ENCODE assay signal across 19 cellular contexts in the genomic region with DNA sequence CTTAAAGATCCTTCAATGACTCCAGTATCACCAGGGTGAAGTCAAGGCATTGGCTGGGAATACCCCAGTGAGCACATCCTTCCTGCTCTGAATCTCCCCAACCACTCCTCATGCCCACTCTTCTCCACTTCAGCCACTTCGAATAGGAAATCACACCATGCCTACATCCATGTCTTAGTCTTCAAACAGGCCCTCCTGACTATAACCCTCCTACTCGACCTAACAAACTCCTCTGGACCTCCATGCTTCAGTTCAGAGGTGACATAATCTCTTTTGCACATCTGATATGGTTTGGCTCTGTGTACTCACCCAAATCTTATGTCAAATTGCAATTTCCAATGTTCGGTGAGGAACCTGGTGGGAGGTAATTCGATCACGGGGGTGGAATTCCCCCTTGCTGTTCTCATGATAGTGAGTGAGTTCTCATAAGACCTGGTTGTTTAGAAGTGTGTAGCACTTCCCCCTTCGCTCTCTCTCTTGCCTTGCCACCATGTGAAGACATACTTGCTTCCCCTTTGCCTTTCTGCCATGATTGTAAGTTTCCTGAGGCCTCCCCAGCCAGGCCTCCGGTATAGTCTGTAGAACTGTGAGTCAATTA.
DNase-seq lines count a peak whose midpoint lies in the region; ATAC-seq and TF ChIP-seq lines count a peak whose summit lies in the region.
"Had no signal": no experiment of that assay in that cellular context is flagged by ENCODE, and none has a peak within 500 bp of the region (broad histone marks: within the 10 kb centered on the region; RNA-seq: fewer than 3 reads in every experiment).

No MANE protein-coding gene starts in this region.

- peaks cover 4% of the 10 kb centered on the region for H3K4me1 Mint-ChIP-seq in activated CD4-positive, alpha-beta T cell treated with anti-CD3 and anti-CD28 coated beads, Interleukin-2, amount 10 ng/mL, durations not matched to agents 24 days and 14 days
- no peaks in the 10 kb centered on the region for H3K4me1 Mint-ChIP-seq in activated CD4-positive, alpha-beta T cell treated with anti-CD3 and anti-CD28 coated beads, Interleukin-2, amount 10 ng/mL, durations not matched to agents 7 days and 5 days
- H3K4me1 Mint-ChIP-seq in memory B cell, result peaks cover 7% of the 10 kb centered on the region
- H3K4me1 Mint-ChIP-seq: CD4-positive, alpha-beta memory T cell; T-cell had no signal

- ATAC-seq in GM21717 (IDR thresholded peaks at IDR 0.05; ENCODE audit: unreplicated experiment), result peak; percentile 51
- ATAC-seq in HG03469 (IDR thresholded peaks at IDR 0.05; ENCODE audit: unreplicated experiment), result peak; percentile 40
- peak; percentile 55 for ATAC-seq in memory B cell (ENCODE audit: low read depth)
- no peak for ATAC-seq in GM18505 (IDR thresholded peaks at IDR 0.05; ENCODE audit: unreplicated experiment)
- ATAC-seq in HG03520 (IDR thresholded peaks at IDR 0.05; ENCODE audit: unreplicated experiment), result no peak
- ATAC-seq: A549; body of pancreas; naive thymus-derived CD8-positive, alpha-beta T cell; stimulated activated naive CD8-positive, alpha-beta T cell treated with anti-CD3 and anti-CD28 coated beads, Interleukin-15, amount 100 ng/mL, for 72 hours; T-cell had no signal

- CTCF ChIA-PET in activated CD4-positive, alpha-beta T cell treated with anti-CD3 and anti-CD28 coated beads, Interleukin-2, amount 10 ng/mL, durations not matched to agents 7 days and 5 days (lab: Charles Lee), result no interaction called here
- CTCF ChIA-PET in RWPE1 (lab: Yijun Ruan, JAX), result no interaction called here

- no peak for TF ChIP-seq POLR2A in GM18505 (IDR thresholded peaks at IDR 0.05; ENCODE audit: borderline replicate concordance, extremely low read depth, insufficient read depth, insufficient read length)

- intact Hi-C loops in activated CD4-positive, alpha-beta T cell treated with anti-CD3 and anti-CD28 coated beads, Interleukin-2, amount 10 ng/mL, durations not matched to agents 24 days and 14 days (cut with micrococcal nuclease), result no loop called here

- peak overlapping the region; percentile 42 for H3K27ac Mint-ChIP-seq in activated CD4-positive, alpha-beta T cell treated with anti-CD3 and anti-CD28 coated beads, Interleukin-2, amount 10 ng/mL, durations not matched to agents 24 days and 14 days
- no peak overlapping the region for H3K27ac Mint-ChIP-seq in activated CD4-positive, alpha-beta T cell treated with anti-CD3 and anti-CD28 coated beads, Interleukin-2, amount 10 ng/mL, durations not matched to agents 7 days and 5 days
- peak overlapping the region; percentile 36 for H3K27ac Mint-ChIP-seq in memory B cell
- H3K27ac Mint-ChIP-seq: activated naive CD4-positive, alpha-beta T cell treated with anti-CD3 and anti-CD28 coated beads for 36 hours had no signal

- H3K9me3 Mint-ChIP-seq in activated CD4-positive, alpha-beta T cell treated with anti-CD3 and anti-CD28 coated beads, Interleukin-2, amount 10 ng/mL, durations not matched to agents 24 days and 14 days, result no peaks in the 10 kb centered on the region
- no peaks in the 10 kb centered on the region for H3K9me3 Mint-ChIP-seq in activated CD4-positive, alpha-beta T cell treated with anti-CD3 and anti-CD28 coated beads, Interleukin-2, amount 10 ng/mL, durations not matched to agents 7 days and 5 days
- peaks cover 3% of the 10 kb centered on the region for H3K9me3 Mint-ChIP-seq in memory B cell
- H3K9me3 Mint-ChIP-seq: activated naive CD4-positive, alpha-beta T cell treated with anti-CD3 and anti-CD28 coated beads for 36 hours; naive thymus-derived CD8-positive, alpha-beta T cell; stimulated activated naive CD8-positive, alpha-beta T cell treated with anti-CD3 and anti-CD28 coated beads, Interleukin-15, amount 100 ng/mL, for 72 hours; T-cell had no signal

- DNase-seq in activated CD4-positive, alpha-beta T cell treated with anti-CD3 and anti-CD28 coated beads, Interleukin-2, amount 10 ng/mL, durations not matched to agents 24 days and 14 days, result no peak
- no peak for DNase-seq in activated CD4-positive, alpha-beta T cell treated with anti-CD3 and anti-CD28 coated beads, Interleukin-2, amount 10 ng/mL, durations not matched to agents 7 days and 5 days
- DNase-seq in memory B cell (ENCODE audit: low spot score in 2 of 2) (no peak), RWPE1 (ENCODE audit: low spot score) (no peak)
- DNase-seq: activated CD4-positive, CD25-positive, alpha-beta regulatory T cell; activated naive CD4-positive, alpha-beta T cell treated with anti-CD3 and anti-CD28 coated beads for 36 hours; body of pancreas; CD4-positive, alpha-beta memory T cell; DMS79 treated with DMSO at 0.1 percent for 48 hours; naive thymus-derived CD8-positive, alpha-beta T cell; NCI-H146; NK-92 treated with Interleukin-12 subunit alpha and Interleukin-12 subunit beta, amount 100 ng/mL, for 24 hours; stimulated activated naive CD8-positive, alpha-beta T cell treated with anti-CD3 and anti-CD28 coated beads, Interleukin-15, amount 100 ng/mL, for 72 hours; T-cell had no signal

- H3K4me3 Mint-ChIP-seq in activated CD4-positive, alpha-beta T cell treated with anti-CD3 and anti-CD28 coated beads, Interleukin-2, amount 10 ng/mL, durations not matched to agents 24 days and 14 days, result no peak overlapping the region
- no peak overlapping the region for H3K4me3 Mint-ChIP-seq in activated CD4-positive, alpha-beta T cell treated with anti-CD3 and anti-CD28 coated beads, Interleukin-2, amount 10 ng/mL, durations not matched to agents 7 days and 5 days
- H3K4me3 Mint-ChIP-seq in memory B cell, result no peak overlapping the region
- H3K4me3 Mint-ChIP-seq: activated naive CD4-positive, alpha-beta T cell treated with anti-CD3 and anti-CD28 coated beads for 36 hours; stimulated activated naive CD8-positive, alpha-beta T cell treated with anti-CD3 and anti-CD28 coated beads, Interleukin-15, amount 100 ng/mL, for 72 hours; T-cell had no signal

- no peak overlapping the region for H3K27ac ChIP-seq in RWPE1
- H3K27ac ChIP-seq: A549, body of pancreas had no signal

- H3K36me3 Mint-ChIP-seq in activated CD4-positive, alpha-beta T cell treated with anti-CD3 and anti-CD28 coated beads, Interleukin-2, amount 10 ng/mL, durations not matched to agents 24 days and 14 days (ENCODE audit: low read depth), result peaks cover 55% of the 10 kb centered on the region
- H3K36me3 Mint-ChIP-seq in activated CD4-positive, alpha-beta T cell treated with anti-CD3 and anti-CD28 coated beads, Interleukin-2, amount 10 ng/mL, durations not matched to agents 7 days and 5 days (ENCODE audit: low read depth), result peaks cover 38% of the 10 kb centered on the region
- H3K36me3 Mint-ChIP-seq in memory B cell, result peaks cover 48% of the 10 kb centered on the region

- H3K27me3 Mint-ChIP-seq in activated CD4-positive, alpha-beta T cell treated with anti-CD3 and anti-CD28 coated beads, Interleukin-2, amount 10 ng/mL, durations not matched to agents 24 days and 14 days, result no peaks in the 10 kb centered on the region
- H3K27me3 Mint-ChIP-seq in activated CD4-positive, alpha-beta T cell treated with anti-CD3 and anti-CD28 coated beads, Interleukin-2, amount 10 ng/mL, durations not matched to agents 7 days and 5 days, result no peaks in the 10 kb centered on the region
- H3K27me3 Mint-ChIP-seq in memory B cell, result no peaks in the 10 kb centered on the region
- H3K27me3 Mint-ChIP-seq: CD4-positive, alpha-beta memory T cell; naive thymus-derived CD8-positive, alpha-beta T cell; stimulated activated naive CD8-positive, alpha-beta T cell treated with anti-CD3 and anti-CD28 coated beads, Interleukin-15, amount 100 ng/mL, for 72 hours; T-cell had no signal

- no peak for TF ChIP-seq CTCF in RWPE1 (conservative IDR thresholded peaks at IDR 0.05; ENCODE audit: low read depth)

- POLR2A ChIA-PET in activated CD4-positive, alpha-beta T cell treated with anti-CD3 and anti-CD28 coated beads, Interleukin-2, amount 10 ng/mL, durations not matched to agents 7 days and 5 days (lab: Charles Lee), result no interaction called here
- POLR2A ChIA-PET in RWPE1 (lab: Yijun Ruan, JAX; ENCODE audit: low non-redundant PET), result no interaction called here

Comparison
In these comparisons a context has a peak if more than half of its experiments do, and no peak if none do; other contexts are left out.
1. ATAC-seq: peak in GM21717 (single experiment), HG03469 (single experiment) and memory B cell (single experiment); none in GM18505 (single experiment) and HG03520 (single experiment).